ENCODE assay signal across 17 cellular contexts in the genomic region with DNA sequence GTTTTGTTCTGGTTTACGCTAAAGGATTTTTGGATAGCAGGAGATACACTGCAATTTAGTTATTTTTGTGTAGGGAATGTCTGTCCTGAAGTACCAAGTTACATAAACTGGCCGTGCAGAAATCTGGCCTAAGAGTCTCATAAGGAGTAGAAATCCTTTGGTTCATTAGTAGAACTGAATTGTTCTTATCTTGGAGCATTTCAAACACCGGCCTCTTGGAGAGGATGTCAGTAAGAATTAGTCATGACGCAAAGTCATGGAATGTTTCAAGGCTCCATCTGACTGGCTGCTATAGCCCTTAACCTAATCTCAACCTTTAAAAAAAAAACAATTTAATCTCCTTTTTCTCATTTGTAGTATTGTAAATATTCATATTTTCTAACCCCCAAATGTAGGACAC. TPM values are rescaled to one million over a fixed set of nuclear protein-coding genes. Genes with fewer than 3 reads are reported as not detected.
DNase-seq lines count a peak whose midpoint lies in the region; TF ChIP-seq lines count a peak whose summit lies in the region.
"Had no signal": no experiment of that assay in that cellular context is flagged by ENCODE, and none has a peak within 500 bp of the region (broad histone marks: within the 10 kb centered on the region; RNA-seq: fewer than 3 reads in every experiment).

No MANE protein-coding gene starts in this region.

- H3K9me3 ChIP-seq in right atrium auricular region = no peaks in the 10 kb centered on the region

- peaks cover 0 to 18% of the 10 kb centered on the region in 2 donors for H3K4me1 ChIP-seq in right atrium auricular region

- no peak for TF ChIP-seq CTCF in right atrium auricular region (IDR thresholded peaks at IDR 0.05)

- peak overlapping the region; percentile 46 to 72 for H3K27ac ChIP-seq in right atrium auricular region
- H3K27ac ChIP-seq: BLaER1 treated with 17β-estradiol and CSF1 and Interleukin-3, amounts not matched to agents 10 nM and 100 nM; epithelial cell of prostate had no signal

- H3K27me3 ChIP-seq in right atrium auricular region = no peaks in the 10 kb centered on the region

- DNase-seq in HT1080 (ENCODE audit: low read depth) (peak; percentile 26), dermis blood vessel endothelial cell (peak; percentile 77), right atrium auricular region (ENCODE audit: low spot score) (no peak), pulmonary artery endothelial cell (ENCODE audit: low read depth, low spot score) (peak; percentile 73), epidermal melanocyte (ENCODE audit: insufficient read length, low spot score) (no peak), NOMO-1 treated with DMSO at 0.1 percent for 48 hours (lab: John Stamatoyannopoulos, UW; ENCODE audit: unreplicated experiment) (no peak), hippocampal formation (lab: John Stamatoyannopoulos, UW) (no peak), amniotic stem cell (lab: John Stamatoyannopoulos, UW) (no peak)
- DNase-seq: activated B cell treated with CpG ODN at 0.5 μM for 24 hours; activated CD8-positive, alpha-beta T cell treated with anti-CD3 and anti-CD28 coated beads for 36 hours; activated T-cell treated with anti-CD3 and anti-CD28 coated beads, Interleukin-2, amount 50 U/mL, for 4 hours; NCI-H526 treated with DMSO at 0.1 percent for 48 hours; PC-3 had no signal

- no peak overlapping the region for H3K4me3 ChIP-seq in right atrium auricular region
- H3K4me3 ChIP-seq: BLaER1 treated with 17β-estradiol and CSF1 and Interleukin-3, amounts not matched to agents 10 nM and 100 nM had no signal

- H3K36me3 ChIP-seq in right atrium auricular region = peaks cover 62% of the 10 kb centered on the region
- H3K36me3 ChIP-seq: BLaER1 treated with 17β-estradiol and CSF1 and Interleukin-3, amounts not matched to agents 10 nM and 100 nM had no signal

RNA-seq across cellular contexts. Expression of a gene that starts 15.2 kb away (rescaled TPM):
- 11.4 and 16.3 TPM in 2 replicates for total RNA-seq in HT1080 (2014; rRNA removed; shearing (Covaris generic))
- 4.5 and 4.9 TPM in 2 replicates for polyA plus RNA-seq in HT1080 (2015; cell fraction: cytosol; rRNA removed)
- polyA plus RNA-seq in HT1080 (2015; cell fraction: nucleus; rRNA removed) = 6.3 and 9.0 TPM in 2 replicates
- total RNA-seq in dermis blood vessel endothelial cell = 41.0 and 113 TPM in 2 replicates
- 100 to 1,000 TPM; 476 to 783 TPM for total RNA-seq in right atrium auricular region
- total RNA-seq in pulmonary artery endothelial cell = 60.5 and 78.9 TPM in 2 replicates
- total RNA-seq: activated CD8-positive, alpha-beta T cell treated with anti-CD3 and anti-CD28 coated beads for 36 hours; activated T-cell treated with anti-CD3 and anti-CD28 coated beads, Interleukin-2, amount 50 U/mL, for 4 hours; natural killer cell treated with Interleukin-12 subunit alpha and Interleukin-12 subunit beta and Interleukin-15 and Interleukin-18, amount 100 ng/mL, for 72 hours; T-helper 2 cell treated with Interferon-gamma antibody and Interleukin-4, amounts not matched to agents 100 ng/mL and 5 ng/mL, for 36 hours had no signal

RNA-seq across cellular contexts. Expression of a gene that starts 48.6 kb away (rescaled TPM):
- 0.37 TPM in 1 of 2 replicates, not detected in the other for total RNA-seq in HT1080 (2014; rRNA removed; shearing (Covaris generic))
- polyA plus RNA-seq in HT1080 (2015; cell fraction: cytosol; rRNA removed) = 0.62 and 0.67 TPM in 2 replicates
- 0.29 and 1.2 TPM in 2 replicates for polyA plus RNA-seq in HT1080 (2015; cell fraction: nucleus; rRNA removed)
- total RNA-seq in dermis blood vessel endothelial cell (0.42 and 0.68 TPM in 2 replicates), right atrium auricular region (1 to 10 TPM; 1.7 to 3.9 TPM), pulmonary artery endothelial cell (0.49 and 0.73 TPM in 2 replicates)
- total RNA-seq: activated T-cell treated with anti-CD3 and anti-CD28 coated beads, Interleukin-2, amount 50 U/mL, for 4 hours; natural killer cell treated with Interleukin-12 subunit alpha and Interleukin-12 subunit beta and Interleukin-15 and Interleukin-18, amount 100 ng/mL, for 72 hours; T-helper 2 cell treated with Interferon-gamma antibody and Interleukin-4, amounts not matched to agents 100 ng/mL and 5 ng/mL, for 36 hours had no signal

Comparison
In these comparisons a context has a peak if more than half of its experiments do, and no peak if none do; other contexts are left out.
1. DNase-seq: peak in HT1080 (single experiment), dermis blood vessel endothelial cell (single experiment) and pulmonary artery endothelial cell (single experiment); none in right atrium auricular region (single experiment), epidermal melanocyte (single experiment), NOMO-1 treated with DMSO at 0.1 percent for 48 hours (single experiment), hippocampal formation (0 of 2) and amniotic stem cell (single experiment).